ENCODE assay signal across 8 cellular contexts in the genomic region with DNA sequence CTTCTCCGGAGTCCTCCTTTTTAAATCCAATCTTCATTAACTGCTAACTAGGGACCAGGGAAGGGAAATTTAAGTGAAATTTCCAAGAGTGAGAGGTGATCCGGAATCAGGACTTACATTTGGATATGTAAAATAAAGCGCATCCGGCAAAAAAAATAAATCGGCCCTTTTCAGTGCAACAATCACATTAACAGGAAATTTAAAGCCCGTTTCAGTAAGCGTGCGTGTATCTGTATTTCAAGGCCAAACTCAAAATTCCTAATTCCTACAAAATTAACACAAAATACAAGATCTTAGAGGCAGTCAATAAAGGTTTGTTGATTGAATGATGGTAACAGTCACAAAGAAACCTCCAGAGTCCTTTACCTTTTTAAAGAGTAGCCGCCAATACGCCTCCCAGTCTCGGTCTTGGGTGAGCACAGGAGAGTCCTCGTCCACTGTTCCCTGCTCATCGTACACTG. TPM values are rescaled to one million over a fixed set of nuclear protein-coding genes. Genes with fewer than 3 reads are reported as not detected.
DNase-seq lines count a peak whose midpoint lies in the region; ATAC-seq and TF ChIP-seq lines count a peak whose summit lies in the region.

No MANE protein-coding gene starts in this region.

- ATAC-seq in natural killer cell (no peak), GM21825 (IDR thresholded peaks at IDR 0.05; ENCODE audit: unreplicated experiment) (no peak), HG02852 (IDR thresholded peaks at IDR 0.05; ENCODE audit: unreplicated experiment) (no peak)

- intact Hi-C loops in natural killer cell (cut with micrococcal nuclease), result loop anchor here (2.0 to 5.0 kb wide), 3 partner anchors 79 to 166 kb away; partner anchors contain the start of genes ANXA7, CFAP70, ECD and FAM149B1

- H3K27ac ChIP-seq in C4-2B (peak overlapping the region; percentile 81), KOPT-K1 (ENCODE audit: low read depth, low read length, poor library complexity, severe bottlenecking) (peak overlapping the region; percentile 93)

- H3K9me3 Mint-ChIP-seq in natural killer cell, result no peaks in the 10 kb centered on the region

- peaks cover 43 to 44% of the 10 kb centered on the region in 2 donors for H3K4me1 Mint-ChIP-seq in natural killer cell

- peak overlapping the region; percentile 89 to 94 for H3K27ac Mint-ChIP-seq in natural killer cell

- peaks cover 84% of the 10 kb centered on the region for H3K36me3 ChIP-seq in KOPT-K1 (ENCODE audit: insufficient read depth, low read length)

- in situ Hi-C loops in GM13976 (cut with MboI; ENCODE audit: low sequenced_read_pairs, unreplicated experiment), result no loop called here

- TF ChIP-seq CTCF in C4-2B (conservative IDR thresholded peaks at IDR 0.05) (no peak), natural killer cell (IDR thresholded peaks at IDR 0.05) (no peak), GM13976 (IDR thresholded peaks at IDR 0.05; ENCODE audit: borderline replicate concordance, control extremely low read depth, extremely low read depth, insufficient read depth, missing control alignments) (no peak)

- H3K36me3 Mint-ChIP-seq in natural killer cell, result peaks cover 8% of the 10 kb centered on the region

- DNase-seq in dermis blood vessel endothelial cell (peak; percentile 21), natural killer cell (no peak), GM13976 (ENCODE audit: low spot score) (no peak), foreskin melanocyte (no peak)

- H3K9me3 ChIP-seq in KOPT-K1 (ENCODE audit: insufficient read depth, low read length, poor library complexity, severe bottlenecking), result no peaks in the 10 kb centered on the region

- peak overlapping the region; percentile 95 for H3K4me3 Mint-ChIP-seq in natural killer cell

- H3K27me3 Mint-ChIP-seq in natural killer cell (ENCODE audit: low read depth in 2 of 2), result no peaks in the 10 kb centered on the region

RNA-seq across cellular contexts. Expression of gene DNAJC9, which starts 0.7 kb away (rescaled TPM):
- total RNA-seq in dermis blood vessel endothelial cell (36.2 and 61.1 TPM in 2 replicates), natural killer cell (10 to 100 TPM; 14.1 to 19.0 (median 17.4) TPM)

RNA-seq across cellular contexts. Expression of gene MRPS16, which starts 6.1 kb away (rescaled TPM):
- total RNA-seq in dermis blood vessel endothelial cell (61.1 and 73.5 TPM in 2 replicates), natural killer cell (10 to 100 TPM; 28.2 to 39.4 (median 31.4) TPM)
